8 cellular contexts compared by ENCODE assay signal in the genomic region with DNA sequence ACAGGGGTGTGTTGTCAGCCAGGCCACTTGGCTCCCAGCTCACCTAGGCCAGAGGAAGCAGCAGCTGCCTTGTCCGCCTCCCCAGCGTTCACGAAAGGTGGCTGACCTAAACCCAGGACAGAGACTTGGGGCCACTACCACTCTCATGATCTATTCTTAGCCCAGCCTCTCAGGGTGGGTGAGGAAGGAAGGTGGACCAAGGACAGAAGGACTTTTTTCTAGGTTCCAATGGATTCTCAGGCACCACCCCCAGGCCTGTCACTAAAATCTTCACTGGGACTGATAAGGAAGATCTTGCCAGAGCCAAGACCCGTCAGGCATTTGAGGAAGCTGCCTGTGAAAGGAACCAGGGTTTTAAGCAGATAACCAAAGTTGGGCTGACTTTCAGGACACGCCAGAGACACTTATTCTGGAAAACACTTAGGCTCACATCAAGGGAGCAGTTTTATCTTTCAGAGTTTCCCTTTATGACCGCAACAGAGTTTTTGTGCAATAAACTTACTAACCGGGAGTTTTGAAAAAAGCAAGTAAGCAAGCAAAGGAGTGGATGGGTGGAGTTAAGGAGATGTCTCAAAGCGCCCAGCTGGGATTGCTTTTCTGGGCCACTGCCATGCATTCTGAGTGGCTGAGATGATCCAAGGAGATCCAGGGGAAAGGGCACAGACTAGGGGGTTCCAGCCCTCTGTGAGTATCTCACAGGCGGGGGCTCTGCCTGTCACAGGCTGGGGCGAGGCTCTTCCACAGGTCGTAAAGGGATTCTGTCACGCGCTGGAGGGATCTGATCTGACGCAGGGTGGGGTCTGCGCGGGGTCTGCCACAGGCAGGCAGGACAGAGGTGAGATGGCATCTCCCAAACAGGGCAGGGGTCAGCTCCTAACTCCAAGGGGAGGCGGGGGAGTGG. TPM values are rescaled to one million over a fixed set of nuclear protein-coding genes. Genes with fewer than 3 reads are reported as not detected.
DNase-seq lines count a peak whose midpoint lies in the region; ATAC-seq and TF ChIP-seq lines count a peak whose summit lies in the region.

No MANE protein-coding gene starts in this region.

- CTCF ChIA-PET in activated CD4-positive, alpha-beta memory T cell treated with anti-CD3 and anti-CD28 coated beads for 36 hours (lab: Charles Lee) = interaction anchor here (0.9 to 10.4 kb wide), 20 partner anchors 8 to 299 kb away, joined by 3 to 453 read pairs (median 5); a partner anchor contains a TSS

- ATAC-seq in HG03354 (IDR thresholded peaks at IDR 0.05; ENCODE audit: poor library complexity, severe bottlenecking, unreplicated experiment) = peak; percentile 7

- POLR2A ChIA-PET in activated CD4-positive, alpha-beta memory T cell treated with anti-CD3 and anti-CD28 coated beads for 36 hours (lab: Charles Lee) = interaction anchor here (1.6 to 2.7 kb wide), 2 partner anchors 92 to 98 kb away, joined by 6 to 21 read pairs; no protein-coding TSS in a partner anchor

- intact Hi-C loops in activated CD4-positive, alpha-beta memory T cell treated with anti-CD3 and anti-CD28 coated beads for 36 hours (cut with micrococcal nuclease) = loop anchor here (2.0 to 5.0 kb wide), 2 partner anchors 77 to 193 kb away; no protein-coding TSS in a partner anchor
- intact Hi-C loops in posterior vena cava (cut with DNase I) = loop anchor here in 1 of 2 donors (10.0 kb wide), 1 partner anchor 95 kb away; a partner anchor contains a TSS

- peak overlapping the region; percentile 87 for H3K4me3 Mint-ChIP-seq in activated CD4-positive, alpha-beta memory T cell treated with anti-CD3 and anti-CD28 coated beads for 36 hours
- peak overlapping the region; percentile 88 for H3K4me3 Mint-ChIP-seq in osteocyte (ENCODE audit: unreplicated experiment)

- in situ Hi-C loops in Caki2 (cut with HindIII; ENCODE audit: low pct_unique_long_range_greater_than_20kb, low sequenced_read_pairs) = no loop called here

- no peaks in the 10 kb centered on the region for H3K9me3 Mint-ChIP-seq in activated CD4-positive, alpha-beta memory T cell treated with anti-CD3 and anti-CD28 coated beads for 36 hours
- no peaks in the 10 kb centered on the region for H3K9me3 Mint-ChIP-seq in osteocyte (ENCODE audit: unreplicated experiment)

- no peak for TF ChIP-seq CTCF in osteocyte (IDR thresholded peaks at IDR 0.05)

- peaks cover 18% of the 10 kb centered on the region for H3K4me1 Mint-ChIP-seq in activated CD4-positive, alpha-beta memory T cell treated with anti-CD3 and anti-CD28 coated beads for 36 hours (ENCODE audit: low read depth)
- peaks cover 17% of the 10 kb centered on the region for H3K4me1 Mint-ChIP-seq in osteocyte (ENCODE audit: unreplicated experiment)

- H3K27ac Mint-ChIP-seq in activated CD4-positive, alpha-beta memory T cell treated with anti-CD3 and anti-CD28 coated beads for 36 hours = peak overlapping the region; percentile 72
- peak overlapping the region; percentile 67 for H3K27ac Mint-ChIP-seq in osteocyte (ENCODE audit: unreplicated experiment)

- peak; percentile 35 for DNase-seq in Caki2 (ENCODE audit: low read depth)
- no peak for DNase-seq in activated CD4-positive, alpha-beta memory T cell treated with anti-CD3 and anti-CD28 coated beads for 36 hours
- DNase-seq in globus pallidus (ENCODE audit: low spot score) = peak; percentile 2
- DNase-seq in osteocyte (ENCODE audit: extremely low spot score, unreplicated experiment) = no peak
- no peak for DNase-seq in posterior vena cava (ENCODE audit: low spot score)
- DNase-seq in NCI-H510A treated with DMSO at 0.1 percent for 48 hours (lab: John Stamatoyannopoulos, UW) = no peak
- no peak for DNase-seq in NCI-H526 treated with DMSO at 0.1 percent for 48 hours (lab: John Stamatoyannopoulos, UW)

- H3K27me3 Mint-ChIP-seq in activated CD4-positive, alpha-beta memory T cell treated with anti-CD3 and anti-CD28 coated beads for 36 hours = no peaks in the 10 kb centered on the region
- H3K27me3 Mint-ChIP-seq in osteocyte (ENCODE audit: unreplicated experiment) = peaks cover 7% of the 10 kb centered on the region

- H3K36me3 Mint-ChIP-seq in activated CD4-positive, alpha-beta memory T cell treated with anti-CD3 and anti-CD28 coated beads for 36 hours = peaks cover 1% of the 10 kb centered on the region
- no peaks in the 10 kb centered on the region for H3K36me3 Mint-ChIP-seq in osteocyte (ENCODE audit: unreplicated experiment)

RNA-seq across cellular contexts. Expression of a gene that starts 1.0 kb away (rescaled TPM):
- total RNA-seq in Caki2 (2014; rRNA removed; shearing (Covaris generic); ENCODE audit: low replicate concordance) = 5.0 and 6.9 TPM in 2 replicates
- total RNA-seq in activated CD4-positive, alpha-beta memory T cell treated with anti-CD3 and anti-CD28 coated beads for 36 hours = 1 to 10 TPM; 1.8 to 1.9 TPM
- total RNA-seq in osteocyte (8.9 and 10.0 TPM in 2 replicates), posterior vena cava (10 to 100 TPM in 1 of 2 donors, 1 to 10 TPM in 1; 8.0 to 10.6 TPM)

RNA-seq across cellular contexts. Expression of a gene that starts 26.8 kb away (rescaled TPM):
- total RNA-seq in Caki2 (2014; rRNA removed; shearing (Covaris generic); ENCODE audit: low replicate concordance) = not detected in 2 replicates
- total RNA-seq in activated CD4-positive, alpha-beta memory T cell treated with anti-CD3 and anti-CD28 coated beads for 36 hours = not detected
- not detected in 2 replicates for total RNA-seq in osteocyte
- total RNA-seq in posterior vena cava = not detected

RNA-seq across cellular contexts. Expression of a gene that starts 45.5 kb away (rescaled TPM):
- not detected in 2 replicates for total RNA-seq in Caki2 (2014; rRNA removed; shearing (Covaris generic); ENCODE audit: low replicate concordance)
- total RNA-seq in activated CD4-positive, alpha-beta memory T cell treated with anti-CD3 and anti-CD28 coated beads for 36 hours = not detected
- total RNA-seq in osteocyte (not detected in 2 replicates), posterior vena cava (not detected)

Comparison
In these comparisons a context has a peak if more than half of its experiments do, and no peak if none do; other contexts are left out.
1. DNase-seq: peak in Caki2 (single experiment) and globus pallidus (single experiment); none in activated CD4-positive, alpha-beta memory T cell treated with anti-CD3 and anti-CD28 coated beads for 36 hours (single experiment), osteocyte (single experiment), posterior vena cava (single experiment), NCI-H510A treated with DMSO at 0.1 percent for 48 hours (single experiment) and NCI-H526 treated with DMSO at 0.1 percent for 48 hours (single experiment).